1 cellular context compared by ENCODE assay signal in the genomic region with DNA sequence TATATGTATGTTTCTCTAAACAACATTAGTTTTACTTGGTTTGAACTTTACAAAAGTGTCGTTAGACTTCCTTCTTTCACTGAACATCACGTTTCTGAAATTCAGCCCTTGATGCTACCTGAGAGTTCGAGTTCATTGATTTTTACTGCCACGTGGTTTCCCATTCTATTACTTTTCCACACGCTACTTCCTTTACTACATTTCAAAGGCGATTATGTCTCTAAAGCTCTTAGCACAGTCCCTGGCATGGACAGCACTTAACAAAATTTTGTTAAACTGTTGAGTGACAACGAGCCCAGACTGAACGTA.
A peak's percentile ranks its signal among the peaks of the same experiment; 100 is the strongest.
TF ChIP-seq lines count a peak whose summit lies in the region.

No MANE protein-coding gene starts in this region.

TF ChIP-seq in HepG2, 621 proteins besides CTCF, POLR2A, EP300 and RAD21 (continued from another document):
- TF ChIP-seq DMAP1 (CRISPR knock-in tag; IDR thresholded peaks at IDR 0.05) (peak; percentile 35; the same call in 1 of the 2 replicates), KLF6 (CRISPR knock-in tag; IDR thresholded peaks at IDR 0.05) (0 out of 2 replicates have a peak, but pooled peaks have one; percentile 16), SNAPC2 (CRISPR knock-in tag; IDR thresholded peaks at IDR 0.05) (0 out of 2 replicates have a peak, but pooled peaks have one; percentile 37), ZNF564 (CRISPR knock-in tag; IDR thresholded peaks at IDR 0.05) (no peak), ZNF556 (CRISPR knock-in tag; IDR thresholded peaks at IDR 0.05; ENCODE audit: borderline replicate concordance) (no peak), CENPX (CRISPR knock-in tag; IDR thresholded peaks at IDR 0.05) (no peak), BCL6 (CRISPR knock-in tag; IDR thresholded peaks at IDR 0.05) (no peak), GZF1 (CRISPR knock-in tag; IDR thresholded peaks at IDR 0.05) (0 out of 2 replicates have a peak, but pooled peaks have one; percentile 34), MXD4 (CRISPR knock-in tag; IDR thresholded peaks at IDR 0.05) (peak; percentile 73), JUND (CRISPR knock-in tag; IDR thresholded peaks at IDR 0.05) (no peak), MXI1 (IDR thresholded peaks at IDR 0.05; ENCODE audit: borderline replicate concordance, low read depth, low read length) (peak; percentile 74; the same call in 2 of the 3 replicates), ONECUT2 (CRISPR knock-in tag; IDR thresholded peaks at IDR 0.05) (peak; percentile 89), MIXL1 (CRISPR knock-in tag; IDR thresholded peaks at IDR 0.05) (0 out of 2 replicates have a peak, but pooled peaks have one; percentile 19), SOX13 (IDR thresholded peaks at IDR 0.05) (no peak), SOX13 (CRISPR knock-in tag; conservative IDR thresholded peaks at IDR 0.05 in 1 of 2, IDR thresholded peaks at IDR 0.05 in 1 of 2) (0 out of 4 replicates have a peak, but pooled peaks of 1 of the 2 experiments have one; percentile 14)
- TF ChIP-seq, protein P1, sequence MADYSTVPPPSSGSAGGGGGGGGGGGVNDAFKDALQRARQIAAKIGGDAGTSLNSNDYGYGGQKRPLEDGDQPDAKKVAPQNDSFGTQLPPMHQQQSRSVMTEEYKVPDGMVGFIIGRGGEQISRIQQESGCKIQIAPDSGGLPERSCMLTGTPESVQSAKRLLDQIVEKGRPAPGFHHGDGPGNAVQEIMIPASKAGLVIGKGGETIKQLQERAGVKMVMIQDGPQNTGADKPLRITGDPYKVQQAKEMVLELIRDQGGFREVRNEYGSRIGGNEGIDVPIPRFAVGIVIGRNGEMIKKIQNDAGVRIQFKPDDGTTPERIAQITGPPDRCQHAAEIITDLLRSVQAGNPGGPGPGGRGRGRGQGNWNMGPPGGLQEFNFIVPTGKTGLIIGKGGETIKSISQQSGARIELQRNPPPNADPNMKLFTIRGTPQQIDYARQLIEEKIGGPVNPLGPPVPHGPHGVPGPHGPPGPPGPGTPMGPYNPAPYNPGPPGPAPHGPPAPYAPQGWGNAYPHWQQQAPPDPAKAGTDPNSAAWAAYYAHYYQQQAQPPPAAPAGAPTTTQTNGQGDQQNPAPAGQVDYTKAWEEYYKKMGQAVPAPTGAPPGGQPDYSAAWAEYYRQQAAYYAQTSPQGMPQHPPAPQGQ (CRISPR knock-in tag; IDR thresholded peaks at IDR 0.05; ENCODE audit: borderline replicate concordance), result peak; percentile 42; the same call in 1 of the 2 replicates
- TF ChIP-seq, protein P2, sequence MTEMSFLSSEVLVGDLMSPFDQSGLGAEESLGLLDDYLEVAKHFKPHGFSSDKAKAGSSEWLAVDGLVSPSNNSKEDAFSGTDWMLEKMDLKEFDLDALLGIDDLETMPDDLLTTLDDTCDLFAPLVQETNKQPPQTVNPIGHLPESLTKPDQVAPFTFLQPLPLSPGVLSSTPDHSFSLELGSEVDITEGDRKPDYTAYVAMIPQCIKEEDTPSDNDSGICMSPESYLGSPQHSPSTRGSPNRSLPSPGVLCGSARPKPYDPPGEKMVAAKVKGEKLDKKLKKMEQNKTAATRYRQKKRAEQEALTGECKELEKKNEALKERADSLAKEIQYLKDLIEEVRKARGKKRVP (CRISPR knock-in tag; IDR thresholded peaks at IDR 0.05), result 0 out of 4 replicates have a peak, but pooled peaks of 1 of the 2 experiments have one; percentile 12
- TF ChIP-seq, protein P3, sequence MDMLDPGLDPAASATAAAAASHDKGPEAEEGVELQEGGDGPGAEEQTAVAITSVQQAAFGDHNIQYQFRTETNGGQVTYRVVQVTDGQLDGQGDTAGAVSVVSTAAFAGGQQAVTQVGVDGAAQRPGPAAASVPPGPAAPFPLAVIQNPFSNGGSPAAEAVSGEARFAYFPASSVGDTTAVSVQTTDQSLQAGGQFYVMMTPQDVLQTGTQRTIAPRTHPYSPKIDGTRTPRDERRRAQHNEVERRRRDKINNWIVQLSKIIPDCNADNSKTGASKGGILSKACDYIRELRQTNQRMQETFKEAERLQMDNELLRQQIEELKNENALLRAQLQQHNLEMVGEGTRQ (IDR thresholded peaks at IDR 0.05; ENCODE audit: low read depth, low read length), result no peak
- TF ChIP-seq, protein P3 (CRISPR knock-in tag; IDR thresholded peaks at IDR 0.05; ENCODE audit: borderline replicate concordance), result peak; percentile 71; the same call in 1 of the 2 replicates
- TF ChIP-seq, protein P4, sequence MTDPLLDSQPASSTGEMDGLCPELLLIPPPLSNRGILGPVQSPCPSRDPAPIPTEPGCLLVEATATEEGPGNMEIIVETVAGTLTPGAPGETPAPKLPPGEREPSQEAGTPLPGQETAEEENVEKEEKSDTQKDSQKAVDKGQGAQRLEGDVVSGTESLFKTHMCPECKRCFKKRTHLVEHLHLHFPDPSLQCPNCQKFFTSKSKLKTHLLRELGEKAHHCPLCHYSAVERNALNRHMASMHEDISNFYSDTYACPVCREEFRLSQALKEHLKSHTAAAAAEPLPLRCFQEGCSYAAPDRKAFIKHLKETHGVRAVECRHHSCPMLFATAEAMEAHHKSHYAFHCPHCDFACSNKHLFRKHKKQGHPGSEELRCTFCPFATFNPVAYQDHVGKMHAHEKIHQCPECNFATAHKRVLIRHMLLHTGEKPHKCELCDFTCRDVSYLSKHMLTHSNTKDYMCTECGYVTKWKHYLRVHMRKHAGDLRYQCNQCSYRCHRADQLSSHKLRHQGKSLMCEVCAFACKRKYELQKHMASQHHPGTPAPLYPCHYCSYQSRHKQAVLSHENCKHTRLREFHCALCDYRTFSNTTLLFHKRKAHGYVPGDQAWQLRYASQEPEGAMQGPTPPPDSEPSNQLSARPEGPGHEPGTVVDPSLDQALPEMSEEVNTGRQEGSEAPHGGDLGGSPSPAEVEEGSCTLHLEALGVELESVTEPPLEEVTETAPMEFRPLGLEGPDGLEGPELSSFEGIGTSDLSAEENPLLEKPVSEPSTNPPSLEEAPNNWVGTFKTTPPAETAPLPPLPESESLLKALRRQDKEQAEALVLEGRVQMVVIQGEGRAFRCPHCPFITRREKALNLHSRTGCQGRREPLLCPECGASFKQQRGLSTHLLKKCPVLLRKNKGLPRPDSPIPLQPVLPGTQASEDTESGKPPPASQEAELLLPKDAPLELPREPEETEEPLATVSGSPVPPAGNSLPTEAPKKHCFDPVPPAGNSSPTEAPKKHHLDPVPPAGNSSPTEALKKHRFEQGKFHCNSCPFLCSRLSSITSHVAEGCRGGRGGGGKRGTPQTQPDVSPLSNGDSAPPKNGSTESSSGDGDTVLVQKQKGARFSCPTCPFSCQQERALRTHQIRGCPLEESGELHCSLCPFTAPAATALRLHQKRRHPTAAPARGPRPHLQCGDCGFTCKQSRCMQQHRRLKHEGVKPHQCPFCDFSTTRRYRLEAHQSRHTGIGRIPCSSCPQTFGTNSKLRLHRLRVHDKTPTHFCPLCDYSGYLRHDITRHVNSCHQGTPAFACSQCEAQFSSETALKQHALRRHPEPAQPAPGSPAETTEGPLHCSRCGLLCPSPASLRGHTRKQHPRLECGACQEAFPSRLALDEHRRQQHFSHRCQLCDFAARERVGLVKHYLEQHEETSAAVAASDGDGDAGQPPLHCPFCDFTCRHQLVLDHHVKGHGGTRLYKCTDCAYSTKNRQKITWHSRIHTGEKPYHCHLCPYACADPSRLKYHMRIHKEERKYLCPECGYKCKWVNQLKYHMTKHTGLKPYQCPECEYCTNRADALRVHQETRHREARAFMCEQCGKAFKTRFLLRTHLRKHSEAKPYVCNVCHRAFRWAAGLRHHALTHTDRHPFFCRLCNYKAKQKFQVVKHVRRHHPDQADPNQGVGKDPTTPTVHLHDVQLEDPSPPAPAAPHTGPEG (CRISPR knock-in tag; IDR thresholded peaks at IDR 0.05), result no peak
- TF ChIP-seq, protein P5, sequence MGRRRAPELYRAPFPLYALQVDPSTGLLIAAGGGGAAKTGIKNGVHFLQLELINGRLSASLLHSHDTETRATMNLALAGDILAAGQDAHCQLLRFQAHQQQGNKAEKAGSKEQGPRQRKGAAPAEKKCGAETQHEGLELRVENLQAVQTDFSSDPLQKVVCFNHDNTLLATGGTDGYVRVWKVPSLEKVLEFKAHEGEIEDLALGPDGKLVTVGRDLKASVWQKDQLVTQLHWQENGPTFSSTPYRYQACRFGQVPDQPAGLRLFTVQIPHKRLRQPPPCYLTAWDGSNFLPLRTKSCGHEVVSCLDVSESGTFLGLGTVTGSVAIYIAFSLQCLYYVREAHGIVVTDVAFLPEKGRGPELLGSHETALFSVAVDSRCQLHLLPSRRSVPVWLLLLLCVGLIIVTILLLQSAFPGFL (CRISPR knock-in tag; IDR thresholded peaks at IDR 0.05), result no peak
- TF ChIP-seq, protein P6, sequence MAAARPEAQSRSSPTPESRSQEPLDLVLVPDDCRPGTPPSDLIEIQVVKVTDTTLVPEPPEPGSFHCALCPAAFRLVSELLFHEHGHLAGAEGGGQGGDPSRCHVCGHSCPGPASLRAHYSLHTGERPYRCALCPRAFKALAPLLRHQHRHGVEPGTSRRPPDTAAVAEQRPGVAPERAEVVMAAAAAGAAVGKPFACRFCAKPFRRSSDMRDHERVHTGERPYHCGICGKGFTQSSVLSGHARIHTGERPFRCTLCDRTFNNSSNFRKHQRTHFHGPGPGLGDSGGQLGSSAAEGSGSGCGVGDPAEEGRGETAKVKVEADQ (CRISPR knock-in tag; IDR thresholded peaks at IDR 0.05; ENCODE audit: borderline replicate concordance), result peak; percentile 78
- TF ChIP-seq, protein P7, sequence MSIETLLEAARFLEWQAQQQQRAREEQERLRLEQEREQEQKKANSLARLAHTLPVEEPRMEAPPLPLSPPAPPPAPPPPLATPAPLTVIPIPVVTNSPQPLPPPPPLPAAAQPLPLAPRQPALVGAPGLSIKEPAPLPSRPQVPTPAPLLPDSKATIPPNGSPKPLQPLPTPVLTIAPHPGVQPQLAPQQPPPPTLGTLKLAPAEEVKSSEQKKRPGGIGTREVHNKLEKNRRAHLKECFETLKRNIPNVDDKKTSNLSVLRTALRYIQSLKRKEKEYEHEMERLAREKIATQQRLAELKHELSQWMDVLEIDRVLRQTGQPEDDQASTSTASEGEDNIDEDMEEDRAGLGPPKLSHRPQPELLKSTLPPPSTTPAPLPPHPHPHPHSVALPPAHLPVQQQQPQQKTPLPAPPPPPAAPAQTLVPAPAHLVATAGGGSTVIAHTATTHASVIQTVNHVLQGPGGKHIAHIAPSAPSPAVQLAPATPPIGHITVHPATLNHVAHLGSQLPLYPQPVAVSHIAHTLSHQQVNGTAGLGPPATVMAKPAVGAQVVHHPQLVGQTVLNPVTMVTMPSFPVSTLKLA (IDR thresholded peaks at IDR 0.05), result peak; percentile 83
